37 cellular contexts compared by ENCODE assay signal in the genomic region with DNA sequence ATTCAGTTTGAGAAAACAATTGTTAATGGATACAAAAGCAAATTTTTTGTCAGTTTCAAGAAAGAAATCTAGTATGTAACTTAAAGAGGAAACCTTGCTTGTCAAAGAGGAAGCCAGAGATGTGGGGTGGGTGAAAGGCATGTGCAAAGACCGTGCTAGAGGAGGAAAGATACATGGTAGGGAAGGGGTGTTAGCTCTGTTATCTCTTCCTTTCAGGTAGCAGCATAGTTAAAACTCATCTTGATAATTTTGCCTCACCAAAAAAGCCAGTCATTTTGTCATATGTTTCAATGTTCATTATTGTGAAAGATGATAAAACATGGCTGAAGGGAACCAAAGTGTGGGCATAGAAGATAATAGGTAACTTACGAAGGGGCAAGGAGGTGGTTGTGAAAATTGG. TPM values are rescaled to one million over a fixed set of nuclear protein-coding genes. Genes with fewer than 3 reads are reported as not detected.
"Had no signal": no experiment of that assay in that cellular context is flagged by ENCODE, and none has a peak within 500 bp of the region (broad histone marks: within the 10 kb centered on the region; RNA-seq: fewer than 3 reads in every experiment).

No MANE protein-coding gene starts in this region.

- H3K9me3 Mint-ChIP-seq: mesothelial cell of epicardium, nephron progenitor cell had no signal

- H3K27ac Mint-ChIP-seq: mesothelial cell of epicardium; naive thymus-derived CD8-positive, alpha-beta T cell; nephron progenitor cell had no signal

- H3K4me3 Mint-ChIP-seq: mesothelial cell of epicardium; naive thymus-derived CD8-positive, alpha-beta T cell; nephron progenitor cell had no signal

- H3K4me1 Mint-ChIP-seq: mesothelial cell of epicardium; naive thymus-derived CD8-positive, alpha-beta T cell; nephron progenitor cell had no signal

- ATAC-seq: heart right ventricle; left cardiac atrium; left lung; mucosa of descending colon; naive thymus-derived CD8-positive, alpha-beta T cell; sciatic nerve had no signal

- H3K36me3 Mint-ChIP-seq: mesothelial cell of epicardium had no signal

- DNase-seq: dermis blood vessel endothelial cell; effector memory CD4-positive, alpha-beta T cell; foreskin melanocyte; glutamatergic neuron; heart right ventricle; hippocampal formation; left cardiac atrium; left lung; mesenchymal stem cell; mucosa of descending colon; naive thymus-derived CD8-positive, alpha-beta T cell; nephron progenitor cell; nucleus accumbens; stimulated activated CD4-positive, alpha-beta T cell treated with anti-CD3 and anti-CD28 coated beads, Interleukin-12 subunit alpha, Interleukin-12 subunit beta, amount 100 ng/mL, for 4 hours; stimulated activated CD4-positive, alpha-beta T cell treated with anti-CD3 and anti-CD28 coated beads, Interleukin-1b, Interleukin-23, amount 100 ng/mL, for 48 hours; stimulated activated CD4-positive, alpha-beta T cell treated with anti-CD3 and anti-CD28 coated beads, Interleukin-4, amount 100 ng/mL, for 1 hour; stimulated activated CD8-positive, alpha-beta memory T cell treated with anti-CD3 and anti-CD28 coated beads, Interleukin-4, amount 100 ng/mL, for 48 hours; stimulated activated naive CD4-positive, alpha-beta T cell treated with Interleukin-2 at 50 U/mL for 16 hours; stomach; thyroid gland; trophoblast cell had no signal

RNA-seq across cellular contexts. Expression of gene MS4A2, which starts 2.6 kb away (rescaled TPM):
- total RNA-seq: dermis blood vessel endothelial cell; endothelial cell of umbilical vein; epithelial cell of proximal tubule; kidney epithelial cell; lung microvascular endothelial cell; mesothelial cell of epicardium; naive thymus-derived CD8-positive, alpha-beta T cell; osteocyte; smooth muscle cell; temporal lobe had no signal

RNA-seq across cellular contexts. Expression of gene MS4A3, which starts 29.4 kb away (rescaled TPM):
- total RNA-seq: dermis blood vessel endothelial cell; endothelial cell of umbilical vein; epithelial cell of proximal tubule; esophagus muscularis mucosa; kidney epithelial cell; left cardiac atrium; lower leg skin; lung microvascular endothelial cell; mesothelial cell of epicardium; mucosa of descending colon; naive thymus-derived CD8-positive, alpha-beta T cell; osteocyte; prostate gland; right atrium auricular region; smooth muscle cell; subcutaneous adipose tissue; thyroid gland; ureter; vagina had no signal

RNA-seq across cellular contexts. Expression of gene OOSP2, which starts 45.7 kb away (rescaled TPM):
- total RNA-seq: dermis blood vessel endothelial cell; endothelial cell of umbilical vein; epithelial cell of proximal tubule; esophagus muscularis mucosa; heart right ventricle; kidney epithelial cell; left cardiac atrium; left lung; lower leg skin; lung microvascular endothelial cell; mesothelial cell of epicardium; mucosa of descending colon; naive thymus-derived CD8-positive, alpha-beta T cell; osteocyte; right atrium auricular region; sciatic nerve; smooth muscle cell; stomach; subcutaneous adipose tissue; temporal lobe; thyroid gland; ureter; vagina had no signal
